ENCODE assay signal across 19 cellular contexts in genomic region chr15:83153288-83153687, GRCh38. TPM values are rescaled to one million over a fixed set of nuclear protein-coding genes. Genes with fewer than 3 reads are reported as not detected.
DNase-seq lines count a peak whose midpoint lies in the region; ATAC-seq and TF ChIP-seq lines count a peak whose summit lies in the region.
"Had no signal": no experiment of that assay in that cellular context is flagged by ENCODE, and none has a peak within 500 bp of the region (broad histone marks: within the 10 kb centered on the region; RNA-seq: fewer than 3 reads in every experiment).

No MANE protein-coding gene starts in this region.

- peaks cover 2% of the 10 kb centered on the region for H3K79me1 ChIP-seq in mesenchymal stem cell (replicated peaks; ENCODE audit: low read length, poor library complexity, severe bottlenecking)

- H3K9me3 ChIP-seq in PC-3 (ENCODE audit: low read length) (no peaks in the 10 kb centered on the region), left lung (no peaks in the 10 kb centered on the region), mesenchymal stem cell (ENCODE audit: control insufficient read depth, low read length) (no peaks in the 10 kb centered on the region)
- H3K9me3 ChIP-seq: BE2C had no signal

- peaks cover 28% of the 10 kb centered on the region for H3K36me3 ChIP-seq in ACC112 (ENCODE audit: insufficient read depth, low read length)
- peaks cover 27% of the 10 kb centered on the region; the same call in 1 of the 2 replicates for H3K36me3 ChIP-seq in PC-3 (ENCODE audit: low read depth, low read length)
- peaks cover 0 to 33% of the 10 kb centered on the region in 2 donors for H3K36me3 ChIP-seq in left lung
- peaks cover 4 to 54% of the 10 kb centered on the region in 2 experiments for H3K36me3 ChIP-seq in mesenchymal stem cell (ENCODE audit: control insufficient read depth in 1 of 2, insufficient read depth in 2 of 2, low read depth in 1 of 2, low read length in 2 of 2)

- no peak overlapping the region for H3K9ac ChIP-seq in PC-3 (ENCODE audit: low read length)
- H3K9ac ChIP-seq in mesenchymal stem cell (ENCODE audit: low read length): no peak overlapping the region

- CTCF ChIA-PET in PC-3 (lab: Charles Lee): no interaction called here

- H3K18ac ChIP-seq in mesenchymal stem cell (ENCODE audit: low read depth in 1 of 2, low read length in 2 of 2): no peak overlapping the region

- H3K4me2 ChIP-seq in PC-3 (ENCODE audit: low read length) (no peak overlapping the region), mesenchymal stem cell (ENCODE audit: low read length, poor library complexity, severe bottlenecking) (no peak overlapping the region)

- H2BK5ac ChIP-seq in mesenchymal stem cell (ENCODE audit: low read depth, low read length, poor library complexity, severe bottlenecking): no peak overlapping the region

- H3K27me3 ChIP-seq in ACC112 (ENCODE audit: insufficient read depth, low read length): no peaks in the 10 kb centered on the region
- H3K27me3 ChIP-seq in PC-3 (ENCODE audit: low read length): no peaks in the 10 kb centered on the region
- no peaks in the 10 kb centered on the region for H3K27me3 ChIP-seq in left lung
- no peaks in the 10 kb centered on the region for H3K27me3 ChIP-seq in mesenchymal stem cell (ENCODE audit: control insufficient read depth in 1 of 2, insufficient read depth in 1 of 2, low read length in 2 of 2)
- H3K27me3 ChIP-seq: BE2C had no signal

- no peak overlapping the region for H4K8ac ChIP-seq in mesenchymal stem cell (ENCODE audit: low read length)

- no peaks in the 10 kb centered on the region for H3F3A ChIP-seq in PC-3 (ENCODE audit: low read length, unreplicated experiment)

- POLR2A ChIA-PET in PC-3 (lab: Charles Lee; ENCODE audit: unreplicated experiment): no interaction called here

- H2AFZ ChIP-seq in ACC112 (ENCODE audit: low read length, unreplicated experiment) (no peak overlapping the region), PC-3 (ENCODE audit: low read length) (no peak overlapping the region), mesenchymal stem cell (ENCODE audit: low read depth, low read length) (no peak overlapping the region)

- H3K4me3 ChIP-seq in ACC112 (ENCODE audit: low read depth, low read length) (no peak overlapping the region), PC-3 (ENCODE audit: low read length) (no peak overlapping the region), left lung (no peak overlapping the region), mesenchymal stem cell (ENCODE audit: insufficient read depth in 1 of 2, low read depth in 1 of 2, low read length in 2 of 2) (no peak overlapping the region)

- ATAC-seq in PC-3: peak; percentile 57
- ATAC-seq in esophagus mucosa: peak; percentile 29
- no peak for ATAC-seq in left lung
- ATAC-seq in HG02852 (IDR thresholded peaks at IDR 0.05; ENCODE audit: unreplicated experiment): no peak
- ATAC-seq in GM21367 (IDR thresholded peaks at IDR 0.05; ENCODE audit: unreplicated experiment): no peak

- no peaks in the 10 kb centered on the region for H3K79me2 ChIP-seq in ACC112 (ENCODE audit: control insufficient read depth, insufficient read depth, low read length, unreplicated experiment)
- H3K79me2 ChIP-seq in PC-3 (ENCODE audit: low read length): no peaks in the 10 kb centered on the region

- no peak overlapping the region for H3K23ac ChIP-seq in mesenchymal stem cell (ENCODE audit: low read length in 2 of 2)

- peaks cover 9% of the 10 kb centered on the region for H3K4me1 ChIP-seq in ACC112 (ENCODE audit: control insufficient read depth, insufficient read depth, low read length, unreplicated experiment)
- H3K4me1 ChIP-seq in PC-3 (ENCODE audit: insufficient read depth, low read length): peaks cover 12% of the 10 kb centered on the region
- no peaks in the 10 kb centered on the region for H3K4me1 ChIP-seq in left lung
- no peaks in the 10 kb centered on the region for H3K4me1 ChIP-seq in mesenchymal stem cell (ENCODE audit: control insufficient read depth, insufficient read depth, low read depth, low read length)
- H3K4me1 ChIP-seq: BE2C had no signal

- no peak overlapping the region for H3K14ac ChIP-seq in mesenchymal stem cell (ENCODE audit: low read length in 2 of 2)

- DNase-seq in PC-3 (peak; percentile 43), hepatic stellate cell (ENCODE audit: low spot score) (peak; percentile 4), left lung (no peak), mesenchymal stem cell (no peak)
- DNase-seq: 8988T, BE2C, DMS53, GOT3, Karpas-422, NCI-H1694, NCI-H2081, NCI-H2171, NCI-H524 treated with DMSO at 0.1 percent for 48 hours, NCI-H82, Right ventricle myocardium superior had no signal

- no peaks in the 10 kb centered on the region for H3K9me2 ChIP-seq in PC-3 (replicated peaks; ENCODE audit: low read length)

- no peak overlapping the region for H3K4ac ChIP-seq in mesenchymal stem cell (ENCODE audit: low read depth in 1 of 2, low read length in 2 of 2)

- WGBS in mesenchymal stem cell: no CpG with 5 or more reads among the region's 1 CpG

- BruUV-seq in PC-3 (replicated peaks; lab: Mats Ljungman, UMichigan): no TSS peak

- H4K91ac ChIP-seq in mesenchymal stem cell (ENCODE audit: low read length): no peak overlapping the region

- H4K20me1 ChIP-seq in PC-3 (ENCODE audit: low read length): no peaks in the 10 kb centered on the region

- H2BK15ac ChIP-seq in mesenchymal stem cell (ENCODE audit: low read depth, poor library complexity, severe bottlenecking): no peak overlapping the region

- no peak overlapping the region for H2BK120ac ChIP-seq in mesenchymal stem cell (ENCODE audit: low read depth, low read length)

- TF ChIP-seq CTCF in PC-3 (conservative IDR thresholded peaks at IDR 0.05; ENCODE audit: low read depth, low read length) (no peak), left lung (IDR thresholded peaks at IDR 0.05) (no peak)

- H3K27ac ChIP-seq in ACC112 (ENCODE audit: low read depth, low read length) (peak overlapping the region; percentile 28; the same call in 1 of the 2 replicates), PC-3 (ENCODE audit: low read length) (no peak overlapping the region), left lung (no peak overlapping the region), mesenchymal stem cell (ENCODE audit: low read length, poor library complexity, severe bottlenecking) (no peak overlapping the region)

- no peak overlapping the region for H2BK12ac ChIP-seq in mesenchymal stem cell (ENCODE audit: low read length in 2 of 2)

- intact Hi-C loops in PC-3 (cut with micrococcal nuclease): loop anchor here (5.0 to 10.0 kb wide), 2 partner anchors 54 to 98 kb away; partner anchors contain the start of gene HDGFL3
- intact Hi-C loops in left lung (cut with DNase I): no loop called here

- H2AK5ac ChIP-seq in mesenchymal stem cell (ENCODE audit: low read length, severe bottlenecking): no peak overlapping the region

RNA-seq across cellular contexts. Expression of gene TM6SF1, which starts 45.8 kb away (rescaled TPM):
- total RNA-seq in PC-3 (2014; rRNA removed) (not detected in 2 replicates), esophagus mucosa (0.48 TPM), left lung (10 to 100 TPM; 13.0 to 22.9 TPM)
- 5.1 TPM for polyA plus RNA-seq in mesenchymal stem cell (2013, experiment 1 of 2)
- polyA plus RNA-seq in mesenchymal stem cell (2013, experiment 2 of 2): 5.1 TPM

RNA-seq across cellular contexts. Expression of gene HDGFL3, which starts 54.3 kb away (rescaled TPM):
- total RNA-seq in PC-3 (2014; rRNA removed) (38.4 and 49.4 TPM in 2 replicates), esophagus mucosa (19.1 TPM), left lung (10 to 100 TPM; 29.0 to 33.5 TPM)
- polyA plus RNA-seq in mesenchymal stem cell (2013, experiment 1 of 2): 73.3 TPM
- 72.7 TPM for polyA plus RNA-seq in mesenchymal stem cell (2013, experiment 2 of 2)

Comparison
In these comparisons a context has a peak if more than half of its experiments do, and no peak if none do; other contexts are left out.
1. ATAC-seq: peak in PC-3 (single experiment) and esophagus mucosa (single experiment); none in left lung (single experiment), HG02852 (single experiment) and GM21367 (single experiment).
2. DNase-seq: peak in PC-3 (single experiment) and hepatic stellate cell (single experiment); none in left lung (0 of 2) and mesenchymal stem cell (single experiment).